ENCODE assay signal across 8 cellular contexts in the genomic region with DNA sequence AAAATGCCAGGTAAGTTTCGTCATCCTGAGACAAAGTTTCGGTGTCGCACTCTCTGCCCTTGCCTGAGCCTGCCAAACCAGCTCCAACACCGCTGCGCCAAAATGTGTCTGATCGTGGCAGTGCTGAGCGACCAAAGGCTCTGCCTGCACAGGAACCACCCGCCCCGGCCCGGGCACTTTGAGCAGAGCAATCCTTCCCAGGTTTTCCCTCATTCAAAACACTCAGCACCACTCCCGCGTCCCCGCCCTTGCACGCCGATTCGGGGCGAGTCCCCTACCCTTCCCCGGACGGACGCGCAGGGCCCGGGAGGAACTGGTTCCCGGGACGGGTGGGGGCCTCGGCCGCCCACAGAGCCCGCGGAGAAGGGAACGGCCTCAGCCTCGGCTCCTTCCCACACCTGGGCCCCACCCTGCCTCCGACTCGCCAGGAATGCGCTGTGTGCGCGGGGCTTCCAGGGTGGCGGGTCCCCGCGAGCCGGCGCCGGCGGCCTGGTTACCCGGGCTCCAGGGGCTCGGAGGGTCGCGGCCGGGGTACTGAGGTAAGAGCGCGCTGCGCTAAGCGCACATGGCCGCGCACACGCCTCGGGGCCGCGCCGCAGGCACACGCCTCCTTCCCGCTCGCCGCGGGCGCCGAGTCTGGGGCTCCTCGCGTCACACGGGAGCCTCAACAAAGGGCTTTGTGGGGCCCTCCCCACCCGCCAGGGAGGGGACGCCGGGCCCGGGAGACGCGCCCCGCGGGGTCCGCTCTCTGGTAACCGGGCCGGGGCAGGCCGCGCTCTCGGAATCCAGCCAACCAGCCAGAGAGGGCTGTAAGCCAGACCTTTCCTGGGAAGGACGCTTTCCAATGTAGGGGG. TPM values are rescaled to one million over a fixed set of nuclear protein-coding genes. Genes with fewer than 3 reads are reported as not detected.
A peak's percentile ranks its signal among the peaks of the same experiment; 100 is the strongest.
DNase-seq lines count a peak whose midpoint lies in the region; ATAC-seq and TF ChIP-seq lines count a peak whose summit lies in the region.

A gene with protein sequence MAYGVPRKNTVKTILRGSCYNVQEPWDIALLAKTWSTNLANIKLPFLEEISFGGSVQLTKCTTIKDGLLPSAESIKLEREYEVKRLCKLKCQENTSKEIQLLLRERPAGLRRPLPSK (minus strand): TSS at position 638 of the 854 bp plus-strand sequence. CDS start 902 bp downstream, outside the sequence.

- H3K4me1 ChIP-seq in OCI-LY3 (ENCODE audit: low read length) (peaks cover 8% of the 10 kb centered on the region), neural progenitor cell (peaks cover 18% of the 10 kb centered on the region), uterus (no peaks in the 10 kb centered on the region)

- no peaks in the 10 kb centered on the region for H3K9me3 ChIP-seq in OCI-LY3 (ENCODE audit: insufficient read depth, low read length)
- no peaks in the 10 kb centered on the region for H3K9me3 ChIP-seq in neural progenitor cell (ENCODE audit: low read depth)
- no peaks in the 10 kb centered on the region for H3K9me3 ChIP-seq in uterus

- peaks cover 29% of the 10 kb centered on the region for H3F3A ChIP-seq in neural progenitor cell (ENCODE audit: low read depth)

- peak within 1 kb of the TSS; percentile 75 for H3K4me3 Mint-ChIP-seq in activated naive CD4-positive, alpha-beta T cell treated with anti-CD3 and anti-CD28 coated beads, Interleukin-2, amount 10 ng/mL, durations not matched to agents 7 days and 5 days
- H3K4me3 Mint-ChIP-seq in glutamatergic neuron (ENCODE audit: unreplicated experiment) (peak within 1 kb of the TSS; percentile 91), neural progenitor cell (peak within 1 kb of the TSS; percentile 89)

- TF ChIP-seq CTCF in OCI-LY3 (IDR thresholded peaks at IDR 0.05; ENCODE audit: low read depth, low read length): peak; percentile 19; the same call in 1 of the 2 replicates
- no peak for TF ChIP-seq CTCF in glutamatergic neuron (IDR thresholded peaks at IDR 0.05; ENCODE audit: partially characterized antibody, unreplicated experiment)
- no peak for TF ChIP-seq CTCF in neural progenitor cell (IDR thresholded peaks at IDR 0.05)
- TF ChIP-seq CTCF in uterus (IDR thresholded peaks at IDR 0.05): no peak

- no peaks in the 10 kb centered on the region for H3K9me3 Mint-ChIP-seq in activated naive CD4-positive, alpha-beta T cell treated with anti-CD3 and anti-CD28 coated beads, Interleukin-2, amount 10 ng/mL, durations not matched to agents 7 days and 5 days
- no peaks in the 10 kb centered on the region for H3K9me3 Mint-ChIP-seq in glutamatergic neuron (ENCODE audit: unreplicated experiment)
- H3K9me3 Mint-ChIP-seq in neural progenitor cell: no peaks in the 10 kb centered on the region

- no peaks in the 10 kb centered on the region for H3K27me3 ChIP-seq in OCI-LY3 (ENCODE audit: low read depth, low read length)
- no peaks in the 10 kb centered on the region for H3K27me3 ChIP-seq in neural progenitor cell
- H3K27me3 ChIP-seq in uterus: no peaks in the 10 kb centered on the region

- H3K27me3 Mint-ChIP-seq in activated naive CD4-positive, alpha-beta T cell treated with anti-CD3 and anti-CD28 coated beads, Interleukin-2, amount 10 ng/mL, durations not matched to agents 7 days and 5 days: peaks cover 27% of the 10 kb centered on the region
- H3K27me3 Mint-ChIP-seq in glutamatergic neuron (ENCODE audit: unreplicated experiment) (no peaks in the 10 kb centered on the region), neural progenitor cell (ENCODE audit: insufficient read depth, low read depth) (peaks cover 5% of the 10 kb centered on the region)

- peak within 1 kb of the TSS; percentile 84 for H3K4me2 ChIP-seq in OCI-LY3 (ENCODE audit: low read length)
- H3K4me2 ChIP-seq in neural progenitor cell: peak within 1 kb of the TSS; percentile 75

- H3K27ac ChIP-seq in OCI-LY3 (ENCODE audit: low read length) (peak within 1 kb of the TSS; percentile 16; the same call in 1 of the 2 replicates), neural progenitor cell (peak within 1 kb of the TSS; percentile 57), uterus (peak within 1 kb of the TSS; percentile 47 to 80)

- peak within 1 kb of the TSS; percentile 83 for H3K4me3 ChIP-seq in OCI-LY3 (ENCODE audit: low read length)
- peak within 1 kb of the TSS; percentile 54 for H3K4me3 ChIP-seq in neural progenitor cell
- peak within 1 kb of the TSS; percentile 57 to 63 for H3K4me3 ChIP-seq in uterus

- H3K9ac ChIP-seq in OCI-LY3 (ENCODE audit: low read length): peak within 1 kb of the TSS; percentile 74
- no peak within 1 kb of the TSS for H3K9ac ChIP-seq in neural progenitor cell

- ATAC-seq in GM19397 (IDR thresholded peaks at IDR 0.05; ENCODE audit: unreplicated experiment): peak; percentile 57

- CTCF ChIA-PET in activated naive CD4-positive, alpha-beta T cell treated with anti-CD3 and anti-CD28 coated beads, Interleukin-2, amount 10 ng/mL, durations not matched to agents 7 days and 5 days (lab: Charles Lee): interaction anchor here (0.6 to 2.1 kb wide), 4 partner anchors 186 to 396 kb away, joined by 3 to 7 read pairs (median 4); no protein-coding TSS in a partner anchor

- H3K4me1 Mint-ChIP-seq in activated naive CD4-positive, alpha-beta T cell treated with anti-CD3 and anti-CD28 coated beads, Interleukin-2, amount 10 ng/mL, durations not matched to agents 7 days and 5 days: peaks cover 10% of the 10 kb centered on the region
- H3K4me1 Mint-ChIP-seq in glutamatergic neuron (ENCODE audit: low read depth, unreplicated experiment) (no peaks in the 10 kb centered on the region), neural progenitor cell (peaks cover 18% of the 10 kb centered on the region)

- intact Hi-C loops in uterus (cut with DNase I; ENCODE audit: low total_unique reads): no loop called here

- H2AFZ ChIP-seq in OCI-LY3 (ENCODE audit: low read depth, low read length) (peak within 1 kb of the TSS; percentile 76), neural progenitor cell (replicated peaks) (peak within 1 kb of the TSS; percentile 91)

- no peak within 1 kb of the TSS for H3K27ac Mint-ChIP-seq in activated naive CD4-positive, alpha-beta T cell treated with anti-CD3 and anti-CD28 coated beads, Interleukin-2, amount 10 ng/mL, durations not matched to agents 7 days and 5 days
- H3K27ac Mint-ChIP-seq in glutamatergic neuron (ENCODE audit: unreplicated experiment): no peak within 1 kb of the TSS
- peak within 1 kb of the TSS; percentile 82 for H3K27ac Mint-ChIP-seq in neural progenitor cell

- H4K20me1 ChIP-seq in OCI-LY3 (ENCODE audit: insufficient read depth, low read length) (no peaks in the 10 kb centered on the region), neural progenitor cell (ENCODE audit: low read depth) (no peaks in the 10 kb centered on the region)

- no peaks in the 10 kb centered on the region for H3K36me3 ChIP-seq in OCI-LY3 (replicated peaks; ENCODE audit: low read depth, low read length)
- H3K36me3 ChIP-seq in neural progenitor cell: no peaks in the 10 kb centered on the region
- no peaks in the 10 kb centered on the region for H3K36me3 ChIP-seq in uterus

- H3K36me3 Mint-ChIP-seq in activated naive CD4-positive, alpha-beta T cell treated with anti-CD3 and anti-CD28 coated beads, Interleukin-2, amount 10 ng/mL, durations not matched to agents 7 days and 5 days: no peaks in the 10 kb centered on the region
- no peaks in the 10 kb centered on the region for H3K36me3 Mint-ChIP-seq in glutamatergic neuron (ENCODE audit: unreplicated experiment)
- peaks cover 3% of the 10 kb centered on the region for H3K36me3 Mint-ChIP-seq in neural progenitor cell

- no peaks in the 10 kb centered on the region for H3K79me2 ChIP-seq in OCI-LY3 (ENCODE audit: low read length)
- no peaks in the 10 kb centered on the region for H3K79me2 ChIP-seq in neural progenitor cell (ENCODE audit: low read depth)

- peak; percentile 59 for DNase-seq in CD1c-positive myeloid dendritic cell (ENCODE audit: extremely low spot score)
- peak; percentile 76 for DNase-seq in HK-2 (ENCODE audit: unreplicated experiment)
- DNase-seq in activated naive CD4-positive, alpha-beta T cell treated with anti-CD3 and anti-CD28 coated beads, Interleukin-2, amount 10 ng/mL, durations not matched to agents 7 days and 5 days: peak; percentile 50
- DNase-seq in glutamatergic neuron: peak; percentile 56
- DNase-seq in neural progenitor cell (ENCODE audit: low spot score): peak; percentile 89
- peak; percentile 46 to 60 for DNase-seq in uterus

- peak in 1 of 2 donors; percentile 20 for TF ChIP-seq POLR2A in uterus (IDR thresholded peaks at IDR 0.05)

RNA-seq across cellular contexts. Expression of the gene that starts here (rescaled TPM):
- not detected for total RNA-seq in glutamatergic neuron (ENCODE audit: unreplicated experiment)
- total RNA-seq in neural progenitor cell (ENCODE audit: low replicate concordance): 5.7 and 8.6 TPM in 2 replicates
- total RNA-seq in uterus: 1 to 10 TPM in 1 of 4 donors, under 1 TPM in 1, not detected in 2; 0.91 to 4.8 TPM

Comparison
In these comparisons a context has a peak if more than half of its experiments do, and no peak if none do; other contexts are left out.
1. Peak in every context shown above with its lines: DNase-seq, ATAC-seq, H3K4me3 ChIP-seq and H3K27ac ChIP-seq.
2. Peak in DNase-seq in glutamatergic neuron; RNA of the gene not detected or under 1 TPM.